ENCODE assay signal across 1 cellular context in genomic region chr1:92484171-92484471, GRCh38.
A peak's percentile ranks its signal among the peaks of the same experiment; 100 is the strongest.
TF ChIP-seq lines count a peak whose summit lies in the region.

No MANE protein-coding gene starts in this region.

TF ChIP-seq in HepG2, 621 proteins besides CTCF, POLR2A, EP300 and RAD21:
- TF ChIP-seq HNRNPL (IDR thresholded peaks at IDR 0.05; ENCODE audit: low read depth, low read length) (0 out of 2 replicates have a peak, but pooled peaks have one; percentile 0), PCBP1 (IDR thresholded peaks at IDR 0.05; ENCODE audit: borderline replicate concordance, low read depth, low read length) (0 out of 2 replicates have a peak, but pooled peaks have one; percentile 4), SPEN (CRISPR knock-in tag; IDR thresholded peaks at IDR 0.05; ENCODE audit: low read depth) (no peak)
